In genomic region chr18:5295231-5295920, GRCh38 we compare ENCODE assay signal across 8 cellular contexts. TPM values are rescaled to one million over a fixed set of nuclear protein-coding genes. Genes with fewer than 3 reads are reported as not detected.
DNase-seq lines count a peak whose midpoint lies in the region; ATAC-seq and TF ChIP-seq lines count a peak whose summit lies in the region.

Gene ZBTB14 (minus strand): TSS chr18:5295726. CDS start chr18:5293246, 2,480 bp downstream.

- H3K27me3 ChIP-seq in GM06990 (replicated peaks; ENCODE audit: control insufficient read depth, insufficient read depth, low read length) (no peaks in the 10 kb centered on the region), mammary epithelial cell (ENCODE audit: insufficient read depth, low read length) (no peaks in the 10 kb centered on the region), smooth muscle cell (ENCODE audit: low read depth) (no peaks in the 10 kb centered on the region)

- intact Hi-C loops in mammary epithelial cell (cut with micrococcal nuclease), result no loop called here

- H3K36me3 ChIP-seq in GM06990 (ENCODE audit: control insufficient read depth, insufficient read depth, low read length), result peaks cover 5% of the 10 kb centered on the region
- peaks cover 13% of the 10 kb centered on the region for H3K36me3 ChIP-seq in mammary epithelial cell (ENCODE audit: insufficient read depth, low read length)
- no peaks in the 10 kb centered on the region for H3K36me3 ChIP-seq in smooth muscle cell (ENCODE audit: low read depth)

- H2AFZ ChIP-seq in mammary epithelial cell (ENCODE audit: low read depth, low read length), result peak within 1 kb of the TSS; percentile 99
- peak within 1 kb of the TSS; percentile 100 for H2AFZ ChIP-seq in smooth muscle cell (ENCODE audit: low read depth)

- no peaks in the 10 kb centered on the region for H3F3A ChIP-seq in smooth muscle cell (ENCODE audit: low read depth)

- no TSS peak for BruUV-seq in mammary epithelial cell (replicated peaks; lab: Mats Ljungman, UMichigan)

- H4K20me1 ChIP-seq in mammary epithelial cell (ENCODE audit: insufficient read depth, low read length) (no peaks in the 10 kb centered on the region), smooth muscle cell (ENCODE audit: low read depth) (no peaks in the 10 kb centered on the region)

- peaks cover 15% of the 10 kb centered on the region for H3K4me1 ChIP-seq in mammary epithelial cell (ENCODE audit: insufficient read depth, low read length)
- H3K4me1 ChIP-seq in smooth muscle cell (ENCODE audit: low read depth), result no peaks in the 10 kb centered on the region

- H3K4me3 ChIP-seq in GM06990 (replicated peaks; ENCODE audit: low read depth, low read length), result peak within 1 kb of the TSS; percentile 84
- peak within 1 kb of the TSS; percentile 74 for H3K4me3 ChIP-seq in LNCaP clone FGC (ENCODE audit: low read depth, low read length)
- H3K4me3 ChIP-seq in WI38 (ENCODE audit: low read depth, low read length), result peak within 1 kb of the TSS; percentile 86
- peak within 1 kb of the TSS; percentile 69 to 84 (median 76) for H3K4me3 ChIP-seq in mammary epithelial cell (replicated peaks in 1 of 3; ENCODE audit: insufficient read depth in 1 of 3, low read depth in 2 of 3, low read length in 3 of 3)
- H3K4me3 ChIP-seq in smooth muscle cell, result peak within 1 kb of the TSS; percentile 98

- H3K27ac ChIP-seq in mammary epithelial cell (ENCODE audit: insufficient read depth, low read depth, low read length) (peak within 1 kb of the TSS; percentile 68), smooth muscle cell (ENCODE audit: low read depth) (peak within 1 kb of the TSS; percentile 97)

- H3K9ac ChIP-seq in mammary epithelial cell (ENCODE audit: insufficient read depth, low read length) (peak within 1 kb of the TSS; percentile 71), smooth muscle cell (ENCODE audit: low read depth) (peak within 1 kb of the TSS; percentile 95)

- H3K9me3 ChIP-seq in mammary epithelial cell (replicated peaks; ENCODE audit: insufficient read depth, low read length) (no peaks in the 10 kb centered on the region), smooth muscle cell (replicated peaks; ENCODE audit: low read depth) (no peaks in the 10 kb centered on the region)

- CTCF ChIA-PET in mammary epithelial cell (lab: Charles Lee; ENCODE audit: low non-redundant PET), result interaction anchor here (1.1 kb wide), 1 partner anchor 1320 kb away, joined by 3 read pairs; no protein-coding TSS in a partner anchor

- WGBS in mammary epithelial cell (ENCODE audit: low coverage, missing lambda C conversion rate), result no CpG with 5 or more reads among the region's 116 CpGs
- WGBS in smooth muscle cell (ENCODE audit: low lambda C conversion rate), result 0% methylated on average over 8 of the region's 116 CpGs

- H3K79me2 ChIP-seq in mammary epithelial cell (ENCODE audit: insufficient read depth, low read length), result peaks cover 15% of the 10 kb centered on the region
- H3K79me2 ChIP-seq in smooth muscle cell (ENCODE audit: low read depth), result peaks cover 4% of the 10 kb centered on the region

- peak; percentile 81 for DNase-seq in GM06990 (ENCODE audit: extremely low read depth, insufficient read length)
- no peak for DNase-seq in LNCaP clone FGC (ENCODE audit: low read depth)
- peak; percentile 35 for DNase-seq in mammary epithelial cell
- DNase-seq in iPS-NIHi7 (ENCODE audit: extremely low spot score), result peak; percentile 84
- peak; percentile 56 for DNase-seq in smooth muscle cell (lab: John Stamatoyannopoulos, UW; ENCODE audit: unreplicated experiment)
- DNase-seq in cerebellar nuclear complex (lab: John Stamatoyannopoulos, UW), result no peak

- TF ChIP-seq CTCF in GM06990 (IDR thresholded peaks at IDR 0.05; ENCODE audit: insufficient read depth, low read length, poor library complexity, severe bottlenecking) (no peak), LNCaP clone FGC (IDR thresholded peaks at IDR 0.05; ENCODE audit: control insufficient read depth, extremely low read depth, insufficient read depth) (no peak), WI38 (IDR thresholded peaks at IDR 0.05; ENCODE audit: low read depth, low read length) (no peak), mammary epithelial cell (conservative IDR thresholded peaks at IDR 0.05 in 1 of 2, IDR thresholded peaks at IDR 0.05 in 1 of 2; ENCODE audit: extremely low read depth in 1 of 2, insufficient read depth in 1 of 2, low read depth in 1 of 2, low read length in 2 of 2) (no peak), smooth muscle cell (IDR thresholded peaks at IDR 0.05; ENCODE audit: borderline replicate concordance, insufficient read depth, poor library complexity, severe bottlenecking) (no peak)

- in situ Hi-C loops in mammary epithelial cell (cut with MboI; ENCODE audit: low sequenced_read_pairs in 2 of 2), result no loop called here

- dilution Hi-C loops in mammary epithelial cell (cut with HindIII; ENCODE audit: low sequenced_read_pairs), result loop anchor here (10.0 kb wide), 1 partner anchor 61 kb away; no protein-coding TSS in a partner anchor

- ATAC-seq in GM21786 (IDR thresholded peaks at IDR 0.05; ENCODE audit: unreplicated experiment), result peak; percentile 19

- H3K4me2 ChIP-seq in mammary epithelial cell (ENCODE audit: insufficient read depth, low read depth, low read length), result peak within 1 kb of the TSS; percentile 97
- H3K4me2 ChIP-seq in smooth muscle cell, result peak within 1 kb of the TSS; percentile 99

RNA-seq across cellular contexts. Expression of gene ZBTB14, which starts in this region (rescaled TPM):
- 10 to 100 TPM in 1 of 2 donors, 1 to 10 TPM in 1; 7.1 to 12.2 TPM for total RNA-seq in mammary epithelial cell
- polyA plus RNA-seq in mammary epithelial cell, result 5.9 TPM
- 17.6 TPM for polyA minus RNA-seq in mammary epithelial cell
- 11.6 and 12.5 TPM in 2 replicates for total RNA-seq in smooth muscle cell
- polyA plus RNA-seq in smooth muscle cell, result 5.8 and 9.7 TPM in 2 replicates

Comparison
In these comparisons a context has a peak if more than half of its experiments do, and no peak if none do; other contexts are left out.
1. DNase-seq: peak in GM06990 (single experiment), mammary epithelial cell (single experiment), iPS-NIHi7 (single experiment) and smooth muscle cell (single experiment); none in LNCaP clone FGC (single experiment) and cerebellar nuclear complex (0 of 2).
2. Peak in every context shown above with its lines, with median percentiles within 50 percentile points of each other: H3K4me3 ChIP-seq.